In genomic region chr16:67917852-67918236, GRCh38 we compare ENCODE assay signal across 1 cellular context.
A peak's percentile ranks its signal among the peaks of the same experiment; 100 is the strongest.
TF ChIP-seq lines count a peak whose summit lies in the region.

No MANE protein-coding gene starts in this region.

TF ChIP-seq in K562, 482 proteins besides CTCF, POLR2A, EP300 and RAD21 (continued from another document and continues in another):
- TF ChIP-seq, protein P1, sequence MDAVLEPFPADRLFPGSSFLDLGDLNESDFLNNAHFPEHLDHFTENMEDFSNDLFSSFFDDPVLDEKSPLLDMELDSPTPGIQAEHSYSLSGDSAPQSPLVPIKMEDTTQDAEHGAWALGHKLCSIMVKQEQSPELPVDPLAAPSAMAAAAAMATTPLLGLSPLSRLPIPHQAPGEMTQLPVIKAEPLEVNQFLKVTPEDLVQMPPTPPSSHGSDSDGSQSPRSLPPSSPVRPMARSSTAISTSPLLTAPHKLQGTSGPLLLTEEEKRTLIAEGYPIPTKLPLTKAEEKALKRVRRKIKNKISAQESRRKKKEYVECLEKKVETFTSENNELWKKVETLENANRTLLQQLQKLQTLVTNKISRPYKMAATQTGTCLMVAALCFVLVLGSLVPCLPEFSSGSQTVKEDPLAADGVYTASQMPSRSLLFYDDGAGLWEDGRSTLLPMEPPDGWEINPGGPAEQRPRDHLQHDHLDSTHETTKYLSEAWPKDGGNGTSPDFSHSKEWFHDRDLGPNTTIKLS (IDR thresholded peaks at IDR 0.05; ENCODE audit: borderline replicate concordance, low read depth): no peak
- no peak for TF ChIP-seq FUS (optimal IDR thresholded peaks at IDR 0.05; ENCODE audit: low read depth, low read length)
- no peak for TF ChIP-seq STAT5A (IDR thresholded peaks at IDR 0.05; ENCODE audit: borderline replicate concordance, low read length)
- no peak for TF ChIP-seq NFRKB (IDR thresholded peaks at IDR 0.05; ENCODE audit: low read depth)
- TF ChIP-seq ZNF586 (CRISPR knock-in tag; conservative IDR thresholded peaks at IDR 0.05): no peak
- TF ChIP-seq SIN3A (IDR thresholded peaks at IDR 0.05; ENCODE audit: borderline replicate concordance in 2 of 2, control insufficient read depth in 1 of 2, low read depth in 2 of 2, low read length in 2 of 2): no peak
- no peak for TF ChIP-seq E4F1 (CRISPR knock-in tag; IDR thresholded peaks at IDR 0.05; ENCODE audit: borderline replicate concordance)
- no peak for TF ChIP-seq TAL1 (IDR thresholded peaks at IDR 0.05)
- TF ChIP-seq ZC3H4 (CRISPR knock-in tag; IDR thresholded peaks at IDR 0.05; ENCODE audit: borderline replicate concordance): no peak
- peak; percentile 96 for TF ChIP-seq JUND (IDR thresholded peaks at IDR 0.05; ENCODE audit: borderline replicate concordance, low read depth, low read length)
- TF ChIP-seq JUND (tag; IDR thresholded peaks at IDR 0.05; ENCODE audit: borderline replicate concordance, low read depth, low read length): peak; percentile 96
- TF ChIP-seq, protein P2, sequence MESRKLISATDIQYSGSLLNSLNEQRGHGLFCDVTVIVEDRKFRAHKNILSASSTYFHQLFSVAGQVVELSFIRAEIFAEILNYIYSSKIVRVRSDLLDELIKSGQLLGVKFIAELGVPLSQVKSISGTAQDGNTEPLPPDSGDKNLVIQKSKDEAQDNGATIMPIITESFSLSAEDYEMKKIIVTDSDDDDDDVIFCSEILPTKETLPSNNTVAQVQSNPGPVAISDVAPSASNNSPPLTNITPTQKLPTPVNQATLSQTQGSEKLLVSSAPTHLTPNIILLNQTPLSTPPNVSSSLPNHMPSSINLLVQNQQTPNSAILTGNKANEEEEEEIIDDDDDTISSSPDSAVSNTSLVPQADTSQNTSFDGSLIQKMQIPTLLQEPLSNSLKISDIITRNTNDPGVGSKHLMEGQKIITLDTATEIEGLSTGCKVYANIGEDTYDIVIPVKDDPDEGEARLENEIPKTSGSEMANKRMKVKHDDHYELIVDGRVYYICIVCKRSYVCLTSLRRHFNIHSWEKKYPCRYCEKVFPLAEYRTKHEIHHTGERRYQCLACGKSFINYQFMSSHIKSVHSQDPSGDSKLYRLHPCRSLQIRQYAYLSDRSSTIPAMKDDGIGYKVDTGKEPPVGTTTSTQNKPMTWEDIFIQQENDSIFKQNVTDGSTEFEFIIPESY (CRISPR knock-in tag; IDR thresholded peaks at IDR 0.05): no peak
- TF ChIP-seq CREM (IDR thresholded peaks at IDR 0.05; ENCODE audit: low read depth): peak; percentile 55
- TF ChIP-seq SMC3 (conservative IDR thresholded peaks at IDR 0.05; ENCODE audit: insufficient read depth, low read depth, low read length): no peak
- TF ChIP-seq HMBOX1 (IDR thresholded peaks at IDR 0.05): no peak
- no peak for TF ChIP-seq ARID2 (IDR thresholded peaks at IDR 0.05)
- TF ChIP-seq SNRNP70 (optimal IDR thresholded peaks at IDR 0.05; ENCODE audit: low read depth, low read length): no peak
- TF ChIP-seq MBD2 (IDR thresholded peaks at IDR 0.05; ENCODE audit: borderline replicate concordance, low read depth): no peak
- no peak for TF ChIP-seq ELF4 (CRISPR knock-in tag; IDR thresholded peaks at IDR 0.05)
- TF ChIP-seq LARP7 (IDR thresholded peaks at IDR 0.05): no peak
- no peak for TF ChIP-seq RBFOX2 (IDR thresholded peaks at IDR 0.05; ENCODE audit: low read depth, low read length)
- no peak for TF ChIP-seq ZNF143 (CRISPR knock-in tag; IDR thresholded peaks at IDR 0.05)
- peak; percentile 95 for TF ChIP-seq JUN (IDR thresholded peaks at IDR 0.05; ENCODE audit: borderline replicate concordance, low read depth, low read length)
- TF ChIP-seq JUN (CRISPR knock-in tag; IDR thresholded peaks at IDR 0.05; ENCODE audit: borderline replicate concordance): no peak
- TF ChIP-seq TAF1 (IDR thresholded peaks at IDR 0.05; ENCODE audit: control insufficient read depth, extremely low read depth, insufficient read depth, low read length, severe bottlenecking): no peak
- TF ChIP-seq ZBTB8A (IDR thresholded peaks at IDR 0.05; ENCODE audit: partially characterized antibody): no peak
- no peak for TF ChIP-seq BRF1 (IDR thresholded peaks at IDR 0.05; ENCODE audit: borderline replicate concordance, extremely low read depth, insufficient read length)
- no peak for TF ChIP-seq FOXM1 (IDR thresholded peaks at IDR 0.05; ENCODE audit: low read depth)
- no peak for TF ChIP-seq FOXM1 (CRISPR knock-in tag; IDR thresholded peaks at IDR 0.05; ENCODE audit: low read depth)
- TF ChIP-seq ZNF584 (CRISPR knock-in tag; IDR thresholded peaks at IDR 0.05; ENCODE audit: low read depth): no peak
- no peak for TF ChIP-seq C11orf30 (IDR thresholded peaks at IDR 0.05; ENCODE audit: low read depth)
- TF ChIP-seq CBFB (CRISPR knock-in tag; IDR thresholded peaks at IDR 0.05): no peak
- no peak for TF ChIP-seq ZKSCAN8 (CRISPR knock-in tag; IDR thresholded peaks at IDR 0.05)
- TF ChIP-seq ADNP (tag; IDR thresholded peaks at IDR 0.05): no peak
- TF ChIP-seq, protein P3, sequence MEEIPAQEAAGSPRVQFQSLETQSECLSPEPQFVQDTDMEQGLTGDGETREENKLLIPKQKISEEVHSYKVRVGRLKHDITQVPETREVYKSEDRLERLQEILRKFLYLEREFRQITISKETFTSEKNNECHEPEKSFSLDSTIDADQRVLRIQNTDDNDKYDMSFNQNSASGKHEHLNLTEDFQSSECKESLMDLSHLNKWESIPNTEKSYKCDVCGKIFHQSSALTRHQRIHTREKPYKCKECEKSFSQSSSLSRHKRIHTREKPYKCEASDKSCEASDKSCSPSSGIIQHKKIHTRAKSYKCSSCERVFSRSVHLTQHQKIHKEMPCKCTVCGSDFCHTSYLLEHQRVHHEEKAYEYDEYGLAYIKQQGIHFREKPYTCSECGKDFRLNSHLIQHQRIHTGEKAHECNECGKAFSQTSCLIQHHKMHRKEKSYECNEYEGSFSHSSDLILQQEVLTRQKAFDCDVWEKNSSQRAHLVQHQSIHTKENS (CRISPR knock-in tag; IDR thresholded peaks at IDR 0.05): no peak
- TF ChIP-seq NR2C1 (IDR thresholded peaks at IDR 0.05): no peak
- TF ChIP-seq NR2C1 (tag; IDR thresholded peaks at IDR 0.05): no peak
- TF ChIP-seq BCL6 (CRISPR knock-in tag; IDR thresholded peaks at IDR 0.05): no peak
- TF ChIP-seq, protein P4, sequence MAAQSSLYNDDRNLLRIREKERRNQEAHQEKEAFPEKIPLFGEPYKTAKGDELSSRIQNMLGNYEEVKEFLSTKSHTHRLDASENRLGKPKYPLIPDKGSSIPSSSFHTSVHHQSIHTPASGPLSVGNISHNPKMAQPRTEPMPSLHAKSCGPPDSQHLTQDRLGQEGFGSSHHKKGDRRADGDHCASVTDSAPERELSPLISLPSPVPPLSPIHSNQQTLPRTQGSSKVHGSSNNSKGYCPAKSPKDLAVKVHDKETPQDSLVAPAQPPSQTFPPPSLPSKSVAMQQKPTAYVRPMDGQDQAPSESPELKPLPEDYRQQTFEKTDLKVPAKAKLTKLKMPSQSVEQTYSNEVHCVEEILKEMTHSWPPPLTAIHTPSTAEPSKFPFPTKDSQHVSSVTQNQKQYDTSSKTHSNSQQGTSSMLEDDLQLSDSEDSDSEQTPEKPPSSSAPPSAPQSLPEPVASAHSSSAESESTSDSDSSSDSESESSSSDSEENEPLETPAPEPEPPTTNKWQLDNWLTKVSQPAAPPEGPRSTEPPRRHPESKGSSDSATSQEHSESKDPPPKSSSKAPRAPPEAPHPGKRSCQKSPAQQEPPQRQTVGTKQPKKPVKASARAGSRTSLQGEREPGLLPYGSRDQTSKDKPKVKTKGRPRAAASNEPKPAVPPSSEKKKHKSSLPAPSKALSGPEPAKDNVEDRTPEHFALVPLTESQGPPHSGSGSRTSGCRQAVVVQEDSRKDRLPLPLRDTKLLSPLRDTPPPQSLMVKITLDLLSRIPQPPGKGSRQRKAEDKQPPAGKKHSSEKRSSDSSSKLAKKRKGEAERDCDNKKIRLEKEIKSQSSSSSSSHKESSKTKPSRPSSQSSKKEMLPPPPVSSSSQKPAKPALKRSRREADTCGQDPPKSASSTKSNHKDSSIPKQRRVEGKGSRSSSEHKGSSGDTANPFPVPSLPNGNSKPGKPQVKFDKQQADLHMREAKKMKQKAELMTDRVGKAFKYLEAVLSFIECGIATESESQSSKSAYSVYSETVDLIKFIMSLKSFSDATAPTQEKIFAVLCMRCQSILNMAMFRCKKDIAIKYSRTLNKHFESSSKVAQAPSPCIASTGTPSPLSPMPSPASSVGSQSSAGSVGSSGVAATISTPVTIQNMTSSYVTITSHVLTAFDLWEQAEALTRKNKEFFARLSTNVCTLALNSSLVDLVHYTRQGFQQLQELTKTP (IDR thresholded peaks at IDR 0.05; ENCODE audit: low read depth in 1 of 2, partially characterized antibody in 2 of 2): no peak
- no peak for TF ChIP-seq OTX1 (CRISPR knock-in tag; IDR thresholded peaks at IDR 0.05)
- TF ChIP-seq ZBTB9 (CRISPR knock-in tag; IDR thresholded peaks at IDR 0.05): no peak
- TF ChIP-seq ZNF175 (CRISPR knock-in tag; IDR thresholded peaks at IDR 0.05; ENCODE audit: low read depth): no peak
- no peak for TF ChIP-seq POLR2AphosphoS5 (IDR thresholded peaks at IDR 0.05; ENCODE audit: control insufficient read depth, insufficient read depth, low read depth, low read length)
- TF ChIP-seq CUX1 (CRISPR knock-in tag; IDR thresholded peaks at IDR 0.05): no peak
- TF ChIP-seq, protein P5, sequence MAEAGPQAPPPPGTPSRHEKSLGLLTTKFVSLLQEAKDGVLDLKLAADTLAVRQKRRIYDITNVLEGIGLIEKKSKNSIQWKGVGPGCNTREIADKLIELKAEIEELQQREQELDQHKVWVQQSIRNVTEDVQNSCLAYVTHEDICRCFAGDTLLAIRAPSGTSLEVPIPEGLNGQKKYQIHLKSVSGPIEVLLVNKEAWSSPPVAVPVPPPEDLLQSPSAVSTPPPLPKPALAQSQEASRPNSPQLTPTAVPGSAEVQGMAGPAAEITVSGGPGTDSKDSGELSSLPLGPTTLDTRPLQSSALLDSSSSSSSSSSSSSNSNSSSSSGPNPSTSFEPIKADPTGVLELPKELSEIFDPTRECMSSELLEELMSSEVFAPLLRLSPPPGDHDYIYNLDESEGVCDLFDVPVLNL (CRISPR knock-in tag; IDR thresholded peaks at IDR 0.05; ENCODE audit: low read depth): no peak
- no peak for TF ChIP-seq DDX20 (tag; IDR thresholded peaks at IDR 0.05; ENCODE audit: low read depth)
- no peak for TF ChIP-seq SMAD2 (IDR thresholded peaks at IDR 0.05; ENCODE audit: low read depth, low read length)
- TF ChIP-seq KLF16 (IDR thresholded peaks at IDR 0.05): no peak
